Comparison of ENCODE assay signal across 8 cellular contexts in the genomic region with DNA sequence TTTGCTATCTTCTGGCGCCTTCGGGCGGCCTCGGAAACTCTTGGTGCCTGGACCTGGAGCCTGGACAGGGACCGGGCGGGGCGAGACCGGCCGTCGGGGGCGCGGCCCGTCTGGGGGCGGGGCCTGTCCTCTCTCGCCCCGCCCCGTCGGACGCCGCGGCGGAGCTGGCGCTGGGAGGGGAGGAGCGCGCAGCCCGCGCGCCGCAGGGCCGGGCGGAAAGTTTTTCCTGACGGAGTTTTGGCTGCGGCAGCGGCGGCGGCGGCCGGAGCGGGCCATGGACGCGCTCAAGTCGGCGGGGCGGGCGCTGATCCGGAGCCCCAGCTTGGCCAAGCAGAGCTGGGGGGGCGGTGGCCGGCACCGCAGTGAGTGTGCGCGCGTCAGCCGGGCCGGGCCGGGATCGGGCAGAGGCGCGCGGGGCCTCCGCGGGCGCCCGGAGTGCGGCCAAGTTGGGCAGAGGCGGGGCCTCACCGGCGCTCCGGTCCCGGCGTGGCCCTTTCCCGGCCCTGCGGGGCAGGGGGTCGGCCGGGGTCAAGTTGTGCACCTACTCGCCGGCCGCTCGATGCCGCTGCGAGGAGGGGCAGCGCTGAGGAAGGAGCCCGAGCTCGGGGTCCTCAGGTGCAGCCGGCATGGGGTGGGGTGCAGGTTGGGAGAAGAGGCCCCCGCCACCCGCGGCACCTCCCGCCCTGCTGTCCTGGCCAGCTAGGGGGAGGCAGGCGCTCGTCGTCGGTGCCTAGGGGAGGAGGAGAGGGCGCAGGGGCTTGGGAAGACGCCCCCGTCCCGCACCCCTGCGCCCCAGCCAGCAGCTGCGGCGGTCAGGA. TPM values are rescaled to one million over a fixed set of nuclear protein-coding genes. Genes with fewer than 3 reads are reported as not detected.
DNase-seq lines count a peak whose midpoint lies in the region; ATAC-seq and TF ChIP-seq lines count a peak whose summit lies in the region.

A gene with protein sequence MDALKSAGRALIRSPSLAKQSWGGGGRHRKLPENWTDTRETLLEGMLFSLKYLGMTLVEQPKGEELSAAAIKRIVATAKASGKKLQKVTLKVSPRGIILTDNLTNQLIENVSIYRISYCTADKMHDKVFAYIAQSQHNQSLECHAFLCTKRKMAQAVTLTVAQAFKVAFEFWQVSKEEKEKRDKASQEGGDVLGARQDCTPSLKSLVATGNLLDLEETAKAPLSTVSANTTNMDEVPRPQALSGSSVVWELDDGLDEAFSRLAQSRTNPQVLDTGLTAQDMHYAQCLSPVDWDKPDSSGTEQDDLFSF (plus strand): TSS at position 182 of the 818 bp plus-strand sequence. CDS start 93 bp downstream, at position 275.

- intact Hi-C loops in activated CD4-positive, alpha-beta T cell treated with anti-CD3 and anti-CD28 coated beads for 36 hours (cut with DNase I, micrococcal nuclease), result loop anchor here in 1 of 2 experiments (1.0 to 5.0 kb wide), 4 partner anchors 73 to 276 kb away; a partner anchor contains a TSS
- intact Hi-C loops in dendritic cell treated with granulocyte-macrophage colony-stimulating factor and Interleukin-4, amounts not matched to agents 40 ng/mL and 50 ng/mL, for 4 days (cut with micrococcal nuclease), result loop anchor here (10.0 kb wide), 1 partner anchor 71 kb away; a partner anchor contains a TSS
- intact Hi-C loops in left colon (cut with DNase I, micrococcal nuclease), result no loop called here

- peak within 1 kb of the TSS; percentile 80 for H3K4me3 Mint-ChIP-seq in activated CD4-positive, alpha-beta T cell treated with anti-CD3 and anti-CD28 coated beads for 36 hours
- H3K4me3 Mint-ChIP-seq in dendritic cell treated with granulocyte-macrophage colony-stimulating factor and Interleukin-4, amounts not matched to agents 40 ng/mL and 50 ng/mL, for 4 days, result peak within 1 kb of the TSS; percentile 63

- no peak for TF ChIP-seq CTCF in GM06990 (IDR thresholded peaks at IDR 0.05; ENCODE audit: insufficient read depth, low read length, poor library complexity, severe bottlenecking)

- H3K27ac Mint-ChIP-seq in activated CD4-positive, alpha-beta T cell treated with anti-CD3 and anti-CD28 coated beads for 36 hours, result peak within 1 kb of the TSS; percentile 75
- H3K27ac Mint-ChIP-seq in dendritic cell treated with granulocyte-macrophage colony-stimulating factor and Interleukin-4, amounts not matched to agents 40 ng/mL and 50 ng/mL, for 4 days, result peak within 1 kb of the TSS; percentile 71

- CTCF ChIA-PET in activated CD4-positive, alpha-beta T cell treated with anti-CD3 and anti-CD28 coated beads for 36 hours (lab: Charles Lee), result interaction anchor here (1.1 to 1.4 kb wide), 2 partner anchors 18 to 29 kb away, joined by 3 to 6 read pairs; no protein-coding TSS in a partner anchor

- no peaks in the 10 kb centered on the region for H3K36me3 ChIP-seq in GM06990 (ENCODE audit: control insufficient read depth, insufficient read depth, low read length)

- DNase-seq in GM06990 (ENCODE audit: extremely low read depth, insufficient read length) (peak; percentile 79), HCEC 1CT (peak; percentile 64), NAMALWA (ENCODE audit: low spot score) (peak; percentile 63), left colon (peak; percentile 56 to 80), NCI-H1092 (lab: John Stamatoyannopoulos, UW) (no peak)
- DNase-seq in activated CD4-positive, alpha-beta T cell treated with anti-CD3 and anti-CD28 coated beads for 36 hours, result peak; percentile 78
- DNase-seq in stimulated activated CD4-positive, alpha-beta T cell treated with anti-CD3 and anti-CD28 coated beads, Interleukin-15, amount 100 ng/mL, for 48 hours (ENCODE audit: low read depth in 2 of 2), result peak; percentile 39 to 55

- H3K27me3 ChIP-seq in GM06990 (replicated peaks; ENCODE audit: control insufficient read depth, insufficient read depth, low read length), result no peaks in the 10 kb centered on the region

- H3K36me3 Mint-ChIP-seq in activated CD4-positive, alpha-beta T cell treated with anti-CD3 and anti-CD28 coated beads for 36 hours (ENCODE audit: low read depth), result no peaks in the 10 kb centered on the region
- no peaks in the 10 kb centered on the region for H3K36me3 Mint-ChIP-seq in dendritic cell treated with granulocyte-macrophage colony-stimulating factor and Interleukin-4, amounts not matched to agents 40 ng/mL and 50 ng/mL, for 4 days (ENCODE audit: low read depth)

- H3K4me1 Mint-ChIP-seq in activated CD4-positive, alpha-beta T cell treated with anti-CD3 and anti-CD28 coated beads for 36 hours, result peaks cover 34% of the 10 kb centered on the region
- peaks cover 30% of the 10 kb centered on the region for H3K4me1 Mint-ChIP-seq in dendritic cell treated with granulocyte-macrophage colony-stimulating factor and Interleukin-4, amounts not matched to agents 40 ng/mL and 50 ng/mL, for 4 days (ENCODE audit: low read depth)

- no peaks in the 10 kb centered on the region for H3K9me3 Mint-ChIP-seq in activated CD4-positive, alpha-beta T cell treated with anti-CD3 and anti-CD28 coated beads for 36 hours (ENCODE audit: low read depth)
- no peaks in the 10 kb centered on the region for H3K9me3 Mint-ChIP-seq in dendritic cell treated with granulocyte-macrophage colony-stimulating factor and Interleukin-4, amounts not matched to agents 40 ng/mL and 50 ng/mL, for 4 days

- no peaks in the 10 kb centered on the region for H3K27me3 Mint-ChIP-seq in activated CD4-positive, alpha-beta T cell treated with anti-CD3 and anti-CD28 coated beads for 36 hours
- peaks cover 11% of the 10 kb centered on the region for H3K27me3 Mint-ChIP-seq in dendritic cell treated with granulocyte-macrophage colony-stimulating factor and Interleukin-4, amounts not matched to agents 40 ng/mL and 50 ng/mL, for 4 days

- H3K4me3 ChIP-seq in GM06990 (replicated peaks; ENCODE audit: low read depth, low read length), result peak within 1 kb of the TSS; percentile 78

- ATAC-seq in activated CD4-positive, alpha-beta T cell treated with anti-CD3 and anti-CD28 coated beads for 36 hours, result peak; percentile 89
- peak; percentile 90 for ATAC-seq in left colon

- POLR2A ChIA-PET in activated CD4-positive, alpha-beta T cell treated with anti-CD3 and anti-CD28 coated beads for 36 hours (lab: Charles Lee), result interaction anchor here (0.6 to 1.8 kb wide), 2 partner anchors 22 to 244 kb away, joined by 3 to 11 read pairs; no protein-coding TSS in a partner anchor

RNA-seq across cellular contexts. Expression of the gene that starts here (rescaled TPM):
- total RNA-seq in activated CD4-positive, alpha-beta T cell treated with anti-CD3 and anti-CD28 coated beads for 36 hours, result 10 to 100 TPM; 13.0 to 14.6 TPM
- 10 to 100 TPM; 37.7 to 40.2 TPM for total RNA-seq in left colon
